9 cellular contexts compared by ENCODE assay signal in the genomic region with DNA sequence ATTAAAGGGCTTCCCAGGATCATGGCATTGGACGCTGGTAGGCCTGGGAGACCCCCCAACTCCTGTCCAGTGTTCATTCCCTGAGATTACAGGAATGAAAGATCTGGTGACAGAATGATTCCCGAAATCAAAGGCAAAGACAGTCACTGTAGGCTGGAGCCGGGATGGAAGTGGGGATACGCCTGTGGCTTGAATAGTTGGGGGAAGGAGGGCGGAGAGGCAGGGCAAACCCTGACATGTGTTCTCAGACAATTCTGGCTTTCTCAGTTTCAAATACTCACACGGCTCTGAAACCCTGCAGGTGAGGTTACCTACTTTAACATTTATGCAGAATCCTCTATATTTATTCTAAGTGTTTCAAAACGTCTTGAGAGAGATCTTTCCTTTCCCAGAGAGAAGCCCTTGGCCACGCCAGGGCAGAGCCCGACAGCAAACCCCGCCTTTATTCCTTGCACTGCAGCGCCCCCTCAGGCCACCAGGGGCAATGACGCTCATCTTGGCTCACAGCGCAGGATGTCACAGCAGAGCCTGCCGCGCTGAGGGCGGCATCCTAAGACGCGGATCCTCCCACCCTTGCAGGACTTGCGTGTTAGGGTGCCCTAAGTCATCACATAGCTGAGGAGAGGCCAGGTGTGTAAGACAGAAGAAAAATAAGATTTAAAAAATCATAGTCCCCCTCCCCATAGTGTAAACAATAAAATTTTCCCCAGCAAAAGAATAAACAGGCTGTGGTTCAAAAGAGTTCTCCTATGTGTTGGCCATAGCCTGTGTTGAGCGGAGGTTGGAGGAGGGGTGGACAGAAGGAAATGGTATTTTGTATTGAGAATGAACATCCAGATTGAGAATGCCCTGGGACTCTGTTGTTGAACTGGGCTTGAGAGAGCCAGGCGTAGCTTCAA.
DNase-seq lines count a peak whose midpoint lies in the region; ATAC-seq, FAIRE-seq and TF ChIP-seq lines count a peak whose summit lies in the region.
"Had no signal": no experiment of that assay in that cellular context is flagged by ENCODE, and none has a peak within 500 bp of the region (broad histone marks: within the 10 kb centered on the region; RNA-seq: fewer than 3 reads in every experiment).

No MANE protein-coding gene starts in this region.

- no peaks in the 10 kb centered on the region for H3K36me3 ChIP-seq in WERI-Rb-1

- H3K4me3 ChIP-seq in WERI-Rb-1 (ENCODE audit: low read depth, low read length) = no peak overlapping the region

- FAIRE-seq in GM12891 (lab: Jason Lieb, UNC) = no peak

- H3K9me3 ChIP-seq in WERI-Rb-1 (ENCODE audit: severe bottlenecking) = no peaks in the 10 kb centered on the region

- TF ChIP-seq CTCF in WERI-Rb-1 (IDR thresholded peaks at IDR 0.05; ENCODE audit: low read depth, low read length) = peak; percentile 82

- TF ChIP-seq POLR2A in GM12891 (IDR thresholded peaks at IDR 0.05; ENCODE audit: low read depth, low read length) = no peak

- ATAC-seq in HG02759 (IDR thresholded peaks at IDR 0.05; ENCODE audit: unreplicated experiment) (peak; percentile 97), esophagus mucosa (peak; percentile 93)
- ATAC-seq: naive thymus-derived CD8-positive, alpha-beta T cell had no signal

- H3K27me3 ChIP-seq in WERI-Rb-1 (ENCODE audit: insufficient read depth, low read depth, severe bottlenecking) = peaks cover 55% of the 10 kb centered on the region

- no peak overlapping the region for H3K27ac ChIP-seq in WERI-Rb-1

- DNase-seq in ACHN (peak; percentile 59), GM12891 (ENCODE audit: insufficient read length, low spot score) (peak; percentile 47), NCI-H1092 (lab: John Stamatoyannopoulos, UW) (peak; percentile 55), WERI-Rb-1 (peak; percentile 63), myocyte (ENCODE audit: low read depth) (peak; percentile 10), superior temporal gyrus (ENCODE audit: extremely low spot score) (peak; percentile 94)

- in situ Hi-C loops in ACHN (cut with HindIII; ENCODE audit: low pct_ligation_motif_present, low pct_unique_long_range_greater_than_20kb, low sequenced_read_pairs) = no loop called here

TF ChIP-seq in GM12891, 5 proteins besides CTCF, POLR2A, EP300 and RAD21:
- no peak for TF ChIP-seq POLR2AphosphoS5 (IDR thresholded peaks at IDR 0.05; ENCODE audit: low read depth, low read length)
- TF ChIP-seq PAX5 (IDR thresholded peaks at IDR 0.05; ENCODE audit: insufficient read depth, low read length, severe bottlenecking) = no peak
- TF ChIP-seq SPI1 (IDR thresholded peaks at IDR 0.05; ENCODE audit: low read depth, low read length) = no peak
- no peak for TF ChIP-seq TAF1 (IDR thresholded peaks at IDR 0.05; ENCODE audit: low read depth, low read length)
- TF ChIP-seq POU2F2 (IDR thresholded peaks at IDR 0.05; ENCODE audit: low read depth, low read length) = no peak

Comparison
In these comparisons a context has a peak if more than half of its experiments do, and no peak if none do; other contexts are left out.
1. DNase-seq: peak in every context shown above with its lines; median percentile 94 in superior temporal gyrus; 63 in WERI-Rb-1; 59 in ACHN; 55 in NCI-H1092; 47 in GM12891; 10 in myocyte.